Comparison of ENCODE assay signal across 24 cellular contexts in genomic region chr1:1153874-1154273, GRCh38. TPM values are rescaled to one million over a fixed set of nuclear protein-coding genes. Genes with fewer than 3 reads are reported as not detected.
DNase-seq lines count a peak whose midpoint lies in the region; ATAC-seq, FAIRE-seq and TF ChIP-seq lines count a peak whose summit lies in the region.
"Had no signal": no experiment of that assay in that cellular context is flagged by ENCODE, and none has a peak within 500 bp of the region (broad histone marks: within the 10 kb centered on the region; RNA-seq: fewer than 3 reads in every experiment).

No MANE protein-coding gene starts in this region.

- ATAC-seq in left lobe of liver (peak; percentile 76), GM18519 (IDR thresholded peaks at IDR 0.05; ENCODE audit: low FRiP score, unreplicated experiment) (no peak)
- ATAC-seq in stimulated activated effector memory CD8-positive, alpha-beta T cell treated with anti-CD3 and anti-CD28 coated beads, Interleukin-12 subunit alpha, Interleukin-12 subunit beta, amount 100 ng/mL, for 72 hours = no peak
- ATAC-seq: activated naive CD8-positive, alpha-beta T cell treated with anti-CD3 and anti-CD28 coated beads, Interleukin-2, amount 50 U/mL, for 24 hours; PC-3; stimulated activated naive B cell treated with anti-CD40 and anti-IgM and Interleukin-4, amounts not matched to agents 10 μg/mL and 1 μg/mL and 100 μg/mL, for 72 hours had no signal

- no peak for TF ChIP-seq CTCF in bronchial epithelial cell (IDR thresholded peaks at IDR 0.05; ENCODE audit: insufficient read depth, low read length, severe bottlenecking)

- H3K27ac Mint-ChIP-seq in T-helper 2 cell treated with Interferon-gamma antibody and Interleukin-4, amounts not matched to agents 5 μg/mL and 100 μg/mL, for 36 hours = peak overlapping the region; percentile 39
- H3K27ac Mint-ChIP-seq in stimulated activated effector memory CD8-positive, alpha-beta T cell treated with anti-CD3 and anti-CD28 coated beads, Interleukin-12 subunit alpha, Interleukin-12 subunit beta, amount 100 ng/mL, for 72 hours = peak overlapping the region; percentile 81

- no peaks in the 10 kb centered on the region for H3K27me3 ChIP-seq in bronchial epithelial cell (ENCODE audit: control insufficient read depth, insufficient read depth, low read length)
- H3K27me3 ChIP-seq: BLaER1 treated with 17β-estradiol and CSF1 and Interleukin-3, amounts not matched to agents 10 nM and 100 nM; breast epithelium; spleen had no signal

- DNase-seq in T-helper 2 cell treated with Interferon-gamma antibody and Interleukin-4, amounts not matched to agents 5 μg/mL and 100 μg/mL, for 36 hours (ENCODE audit: low spot score) = no peak
- DNase-seq in T-helper 2 cell (no peak), bronchial epithelial cell (ENCODE audit: low read depth) (no peak), left lobe of liver (ENCODE audit: low spot score) (peak; percentile 62), DMS153 treated with DMSO at 0.1 percent for 48 hours (lab: John Stamatoyannopoulos, UW; ENCODE audit: unreplicated experiment) (no peak), NOMO-1 treated with dmso at 0.1 percent for 144 hours (lab: John Stamatoyannopoulos, UW; ENCODE audit: unreplicated experiment) (no peak)
- no peak for DNase-seq in stimulated activated effector memory CD8-positive, alpha-beta T cell treated with anti-CD3 and anti-CD28 coated beads, Interleukin-12 subunit alpha, Interleukin-12 subunit beta, amount 100 ng/mL, for 72 hours (ENCODE audit: low spot score in 2 of 2)
- DNase-seq: activated CD4-positive, alpha-beta T cell treated with anti-CD3 and anti-CD28 coated beads, Interleukin-2, amount 50 U/mL, for 1 hour; activated naive CD8-positive, alpha-beta T cell treated with anti-CD3 and anti-CD28 coated beads, Interleukin-2, amount 50 U/mL, for 24 hours; activated T-cell treated with anti-CD3 and anti-CD28 coated beads, Interleukin-2, amount 50 U/mL, for 1 hour; NCI-H1417; NCI-H2171; PC-3; posterior cingulate gyrus; spleen; stimulated activated naive B cell treated with anti-CD40 and anti-IgM and Interleukin-4, amounts not matched to agents 10 μg/mL and 1 μg/mL and 100 μg/mL, for 72 hours; trophoblast cell had no signal

- H3K27me3 Mint-ChIP-seq in T-helper 2 cell treated with Interferon-gamma antibody and Interleukin-4, amounts not matched to agents 5 μg/mL and 100 μg/mL, for 36 hours (ENCODE audit: low read depth) = no peaks in the 10 kb centered on the region
- H3K27me3 Mint-ChIP-seq: activated naive CD8-positive, alpha-beta T cell treated with anti-CD3 and anti-CD28 coated beads, Interleukin-2, amount 50 U/mL, for 24 hours; stimulated activated naive B cell treated with anti-CD40 and anti-IgM and Interleukin-4, amounts not matched to agents 10 μg/mL and 1 μg/mL and 100 μg/mL, for 72 hours had no signal

- FAIRE-seq in bronchial epithelial cell (lab: Jason Lieb, UNC) = peak; percentile 62
- FAIRE-seq: TTC549 had no signal

- H3K36me3 ChIP-seq in bronchial epithelial cell (ENCODE audit: control insufficient read depth, insufficient read depth, low read length) = no peaks in the 10 kb centered on the region
- H3K36me3 ChIP-seq: BLaER1 treated with 17β-estradiol and CSF1 and Interleukin-3, amounts not matched to agents 10 nM and 100 nM; breast epithelium; HAP-1; spleen had no signal

- H3K4me3 ChIP-seq in bronchial epithelial cell (ENCODE audit: low read depth, low read length) = no peak overlapping the region
- H3K4me3 ChIP-seq: BLaER1 treated with 17β-estradiol and CSF1 and Interleukin-3, amounts not matched to agents 10 nM and 100 nM; breast epithelium; HAP-1; spleen had no signal

- no peak overlapping the region for H3K4me3 Mint-ChIP-seq in T-helper 2 cell treated with Interferon-gamma antibody and Interleukin-4, amounts not matched to agents 5 μg/mL and 100 μg/mL, for 36 hours
- no peak overlapping the region for H3K4me3 Mint-ChIP-seq in stimulated activated effector memory CD8-positive, alpha-beta T cell treated with anti-CD3 and anti-CD28 coated beads, Interleukin-12 subunit alpha, Interleukin-12 subunit beta, amount 100 ng/mL, for 72 hours
- H3K4me3 Mint-ChIP-seq: activated naive CD8-positive, alpha-beta T cell treated with anti-CD3 and anti-CD28 coated beads, Interleukin-2, amount 50 U/mL, for 24 hours had no signal

- peaks cover 23% of the 10 kb centered on the region for H3K9me3 Mint-ChIP-seq in T-helper 2 cell treated with Interferon-gamma antibody and Interleukin-4, amounts not matched to agents 5 μg/mL and 100 μg/mL, for 36 hours
- peaks cover 19% of the 10 kb centered on the region for H3K9me3 Mint-ChIP-seq in stimulated activated effector memory CD8-positive, alpha-beta T cell treated with anti-CD3 and anti-CD28 coated beads, Interleukin-12 subunit alpha, Interleukin-12 subunit beta, amount 100 ng/mL, for 72 hours

- H3K36me3 Mint-ChIP-seq in T-helper 2 cell treated with Interferon-gamma antibody and Interleukin-4, amounts not matched to agents 5 μg/mL and 100 μg/mL, for 36 hours (ENCODE audit: low read depth) = peaks cover 3% of the 10 kb centered on the region
- H3K36me3 Mint-ChIP-seq in stimulated activated effector memory CD8-positive, alpha-beta T cell treated with anti-CD3 and anti-CD28 coated beads, Interleukin-12 subunit alpha, Interleukin-12 subunit beta, amount 100 ng/mL, for 72 hours = peaks cover 19% of the 10 kb centered on the region

- no peaks in the 10 kb centered on the region for H3K4me1 Mint-ChIP-seq in T-helper 2 cell treated with Interferon-gamma antibody and Interleukin-4, amounts not matched to agents 5 μg/mL and 100 μg/mL, for 36 hours (ENCODE audit: low read depth)
- peaks cover 22% of the 10 kb centered on the region for H3K4me1 Mint-ChIP-seq in stimulated activated effector memory CD8-positive, alpha-beta T cell treated with anti-CD3 and anti-CD28 coated beads, Interleukin-12 subunit alpha, Interleukin-12 subunit beta, amount 100 ng/mL, for 72 hours

RNA-seq across cellular contexts. Expression of gene TTLL10, which starts 19.8 kb away (rescaled TPM):
- not detected in 2 replicates for total RNA-seq in bronchial epithelial cell
- total RNA-seq in left lobe of liver = not detected
- total RNA-seq: Daoy, SK-MEL-5 had no signal

RNA-seq across cellular contexts. Expression of gene C1orf159, which starts 38.0 kb away (rescaled TPM):
- total RNA-seq in bronchial epithelial cell = 5.9 and 8.2 TPM in 2 replicates
- total RNA-seq in left lobe of liver = 8.4 TPM

RNA-seq across cellular contexts. Expression of gene TNFRSF18, which starts 52.5 kb away (rescaled TPM):
- total RNA-seq in bronchial epithelial cell (1.7 TPM in 1 of 2 replicates, not detected in the other), left lobe of liver (not detected)
- total RNA-seq: SK-MEL-5 had no signal
